Comparison of ENCODE assay signal across 9 cellular contexts in genomic region chrX:74383611-74384010, GRCh38. TPM values are rescaled to one million over a fixed set of nuclear protein-coding genes. Genes with fewer than 3 reads are reported as not detected.
DNase-seq lines count a peak whose midpoint lies in the region; ATAC-seq and TF ChIP-seq lines count a peak whose summit lies in the region.
"Had no signal": no experiment of that assay in that cellular context is flagged by ENCODE, and none has a peak within 500 bp of the region (broad histone marks: within the 10 kb centered on the region; RNA-seq: fewer than 3 reads in every experiment).

No MANE protein-coding gene starts in this region.

- peak in 54 of 56 donors; percentile 30 to 75 (median 51) for TF ChIP-seq CTCF in dorsolateral prefrontal cortex (IDR thresholded peaks at IDR 0.05 in 54 of 56, conservative IDR thresholded peaks at IDR 0.05 in 2 of 56; ENCODE audit: low read depth in 1 of 56, partially characterized antibody in 56 of 56)
- TF ChIP-seq CTCF in lung (IDR thresholded peaks at IDR 0.05; ENCODE audit: control extremely low read depth, extremely low read depth), result peak; percentile 19

- no peak overlapping the region for H3K27ac ChIP-seq in dorsolateral prefrontal cortex
- no peak overlapping the region for H3K27ac ChIP-seq in lung (ENCODE audit: low read depth in 1 of 2, low read length in 1 of 2)

- H3K27me3 ChIP-seq in dorsolateral prefrontal cortex, result peaks cover 0 to 82% (median 40%) of the 10 kb centered on the region in 45 donors
- no peaks in the 10 kb centered on the region for H3K27me3 ChIP-seq in lung (ENCODE audit: control insufficient read depth, insufficient read depth)

- no peak for ATAC-seq in lung (ENCODE audit: insufficient read depth, low FRiP score)
- no peak for ATAC-seq in GM18873 (IDR thresholded peaks at IDR 0.05; ENCODE audit: low FRiP score, unreplicated experiment)
- ATAC-seq in HG03342 (IDR thresholded peaks at IDR 0.05; ENCODE audit: unreplicated experiment), result no peak

- DNase-seq in DMS114 treated with DMSO at 0.1 percent for 48 hours (lab: John Stamatoyannopoulos, UW; ENCODE audit: unreplicated experiment), result peak; percentile 34
- DNase-seq in HCEC 1CT, result peak; percentile 35
- DNase-seq in OCI-M1 (lab: John Stamatoyannopoulos, UW), result peak; percentile 50
- DNase-seq in dorsolateral prefrontal cortex, result peak in 4 of 10 donors; percentile 6 to 33 (median 15)
- peak; percentile 30 for DNase-seq in lung (ENCODE audit: low spot score)
- no peak for DNase-seq in activated CD4-positive, CD25-positive, alpha-beta regulatory T cell (lab: John Stamatoyannopoulos, UW)
- DNase-seq: natural killer cell had no signal

- H3K36me3 ChIP-seq in lung (ENCODE audit: control insufficient read depth in 2 of 2, insufficient read depth in 2 of 2, low read length in 2 of 2), result no peaks in the 10 kb centered on the region

- intact Hi-C loops in dorsolateral prefrontal cortex (cut with DNase I), result loop anchor here (2.0 to 5.0 kb wide), 5 partner anchors 39 to 526 kb away; no protein-coding TSS in a partner anchor

- WGBS in lung, 2 donors, result 33 to 50% methylated on average over 2 of the region's 2 CpGs

- no peaks in the 10 kb centered on the region for H3K4me1 ChIP-seq in lung (ENCODE audit: control insufficient read depth in 2 of 2, insufficient read depth in 2 of 2, low read length in 2 of 2)

- no peaks in the 10 kb centered on the region for H3K9me3 ChIP-seq in lung (ENCODE audit: control insufficient read depth in 2 of 2, insufficient read depth in 1 of 2, low read length in 1 of 2)

- H3K4me3 ChIP-seq in dorsolateral prefrontal cortex (no peak overlapping the region), lung (no peak overlapping the region)

RNA-seq across cellular contexts. Expression of gene SLC16A2, which starts 37.7 kb away (rescaled TPM):
- total RNA-seq in dorsolateral prefrontal cortex (10 to 100 TPM in 119 of 120 experiments, 1 to 10 TPM in 1; 9.2 to 23.2 (median 14.5) TPM), lung (10 to 100 TPM; 12.1 to 13.4 TPM)
- 1 to 10 TPM; 2.1 to 4.5 TPM for polyA plus RNA-seq in lung
- total RNA-seq: natural killer cell had no signal

Comparison
In these comparisons a context has a peak if more than half of its experiments do, and no peak if none do; other contexts are left out.
1. DNase-seq: peak in DMS114 treated with DMSO at 0.1 percent for 48 hours (single experiment), HCEC 1CT (single experiment), OCI-M1 (single experiment) and lung (single experiment); none in activated CD4-positive, CD25-positive, alpha-beta regulatory T cell (0 of 4).